In the genomic region with DNA sequence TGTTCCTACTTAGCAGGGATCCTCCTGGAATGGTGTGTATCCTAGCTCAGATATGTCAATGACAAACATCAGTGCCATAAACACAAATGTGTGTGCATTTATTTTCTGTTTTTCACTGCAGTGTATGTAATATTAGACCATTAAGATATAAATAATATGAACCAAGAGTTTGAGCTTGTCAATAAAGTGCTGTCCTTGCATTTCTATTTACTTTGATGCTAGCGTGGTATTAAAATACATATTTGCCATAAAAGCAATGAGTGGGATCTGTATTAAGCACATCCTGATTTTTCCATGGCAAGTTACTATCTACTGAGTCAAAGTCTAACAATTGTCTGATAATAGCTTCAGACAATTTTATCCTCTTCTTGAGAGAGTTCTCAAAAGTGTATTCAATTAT, we compare ENCODE assay signal across 29 cellular contexts.
"Had no signal": no experiment of that assay in that cellular context is flagged by ENCODE, and none has a peak within 500 bp of the region (broad histone marks: within the 10 kb centered on the region; RNA-seq: fewer than 3 reads in every experiment).

No MANE protein-coding gene starts in this region.

- ATAC-seq: effector memory CD8-positive, alpha-beta T cell; esophagus mucosa; foreskin keratinocyte; gastrocnemius medialis; gastroesophageal sphincter; heart left ventricle; heart right ventricle had no signal

- H3K27ac Mint-ChIP-seq: dendritic cell treated with granulocyte-macrophage colony-stimulating factor and Interleukin-4, amounts not matched to agents 40 ng/mL and 50 ng/mL, for 4 days; effector memory CD8-positive, alpha-beta T cell; endodermal cell had no signal

- H3K4me3 ChIP-seq: colonic mucosa, coronary artery, dorsolateral prefrontal cortex, esophagus muscularis mucosa, esophagus squamous epithelium, gastrocnemius medialis, gastroesophageal sphincter, heart left ventricle, heart right ventricle had no signal

- H3K27me3 ChIP-seq: colonic mucosa, esophagus squamous epithelium, foreskin keratinocyte, gastrocnemius medialis, gastroesophageal sphincter, heart right ventricle had no signal

- H3K9me3 ChIP-seq: colonic mucosa, gastrocnemius medialis had no signal

- FAIRE-seq: colon, endometrium, endothelial cell of umbilical vein, frontal cortex had no signal

- H3K27ac ChIP-seq: colonic mucosa, coronary artery, dorsolateral prefrontal cortex, epithelial cell of prostate, esophagus muscularis mucosa, esophagus squamous epithelium, foreskin keratinocyte, gastrocnemius medialis, gastroesophageal sphincter, heart left ventricle, heart right ventricle had no signal

- DNase-seq: colonic mucosa; cortex of kidney; dermis blood vessel endothelial cell; dorsolateral prefrontal cortex; effector CD4-positive, alpha-beta T cell; effector CD8-positive, alpha-beta T cell; effector memory CD4-positive, alpha-beta T cell; effector memory CD8-positive, alpha-beta T cell; endodermal cell; erythroblast; esophagus squamous epithelium; foreskin fibroblast; foreskin keratinocyte; foreskin melanocyte; gastrocnemius medialis; glutamatergic neuron; head of caudate nucleus; heart left ventricle; heart right ventricle had no signal

- H3K4me3 Mint-ChIP-seq: dendritic cell treated with granulocyte-macrophage colony-stimulating factor and Interleukin-4, amounts not matched to agents 40 ng/mL and 50 ng/mL, for 4 days; effector memory CD8-positive, alpha-beta T cell; endodermal cell had no signal

- H3K4me1 Mint-ChIP-seq: endodermal cell had no signal

- H3K36me3 ChIP-seq: colonic mucosa, esophagus muscularis mucosa, esophagus squamous epithelium, gastrocnemius medialis, gastroesophageal sphincter, heart left ventricle, heart right ventricle had no signal

- H3K4me1 ChIP-seq: colonic mucosa, esophagus muscularis mucosa, esophagus squamous epithelium, foreskin keratinocyte, gastrocnemius medialis, gastroesophageal sphincter, heart left ventricle, heart right ventricle had no signal
